ENCODE assay signal across 1 cellular context in the genomic region with DNA sequence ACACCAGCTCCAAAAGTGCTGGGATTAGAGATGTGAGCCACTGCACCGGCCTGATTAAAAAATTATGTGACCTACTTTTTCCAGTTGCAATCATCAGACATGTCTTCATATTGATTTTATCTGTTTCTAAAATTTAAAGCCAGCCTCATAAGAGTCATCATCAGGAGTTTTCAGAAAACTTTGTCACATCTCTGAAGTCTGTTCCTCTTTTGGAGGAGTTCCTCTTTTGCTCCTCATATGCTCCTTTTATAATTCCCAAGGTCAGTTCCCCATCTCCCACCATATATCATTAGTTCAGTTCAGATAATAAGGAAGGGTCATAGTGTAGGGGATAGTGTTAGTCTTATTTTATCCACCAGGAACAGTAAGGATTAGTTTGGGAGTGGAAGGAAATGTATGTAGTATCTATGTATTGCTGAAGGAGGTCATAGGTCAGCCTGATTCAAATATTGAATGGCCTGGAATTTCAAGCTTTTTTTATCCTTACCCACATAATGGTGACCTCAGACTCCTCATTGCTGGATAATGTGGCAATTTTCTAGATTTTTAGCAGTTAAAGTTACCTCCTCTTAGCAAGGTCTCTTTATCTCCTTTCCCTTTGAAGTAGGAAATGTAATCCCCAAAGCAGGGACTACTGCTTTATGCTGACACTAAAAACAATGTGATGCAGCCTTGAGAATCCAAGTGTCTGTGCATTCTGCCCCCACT.
TF ChIP-seq lines count a peak whose summit lies in the region.

No MANE protein-coding gene starts in this region.

TF ChIP-seq in IMR-90, 13 proteins besides CTCF, POLR2A, EP300 and RAD21:
- no peak for TF ChIP-seq BHLHE40 (IDR thresholded peaks at IDR 0.05; ENCODE audit: low read depth, low read length)
